ENCODE assay signal across 6 cellular contexts in genomic region chrX:125420809-125421208, GRCh38.
"Had no signal": no experiment of that assay in that cellular context is flagged by ENCODE, and none has a peak within 500 bp of the region (broad histone marks: within the 10 kb centered on the region; RNA-seq: fewer than 3 reads in every experiment).

No MANE protein-coding gene starts in this region.

- ATAC-seq: GM23338, HepG2 had no signal

- DNase-seq: H9, HCEC 1CT, KG1 had no signal

- H3K4me3 ChIP-seq: GM23338 had no signal

- H2AFZ ChIP-seq: GM23338 had no signal

- FAIRE-seq: H54, HepG2 had no signal

- H3K4me2 ChIP-seq: GM23338 had no signal
